34 cellular contexts compared by ENCODE assay signal in the genomic region with DNA sequence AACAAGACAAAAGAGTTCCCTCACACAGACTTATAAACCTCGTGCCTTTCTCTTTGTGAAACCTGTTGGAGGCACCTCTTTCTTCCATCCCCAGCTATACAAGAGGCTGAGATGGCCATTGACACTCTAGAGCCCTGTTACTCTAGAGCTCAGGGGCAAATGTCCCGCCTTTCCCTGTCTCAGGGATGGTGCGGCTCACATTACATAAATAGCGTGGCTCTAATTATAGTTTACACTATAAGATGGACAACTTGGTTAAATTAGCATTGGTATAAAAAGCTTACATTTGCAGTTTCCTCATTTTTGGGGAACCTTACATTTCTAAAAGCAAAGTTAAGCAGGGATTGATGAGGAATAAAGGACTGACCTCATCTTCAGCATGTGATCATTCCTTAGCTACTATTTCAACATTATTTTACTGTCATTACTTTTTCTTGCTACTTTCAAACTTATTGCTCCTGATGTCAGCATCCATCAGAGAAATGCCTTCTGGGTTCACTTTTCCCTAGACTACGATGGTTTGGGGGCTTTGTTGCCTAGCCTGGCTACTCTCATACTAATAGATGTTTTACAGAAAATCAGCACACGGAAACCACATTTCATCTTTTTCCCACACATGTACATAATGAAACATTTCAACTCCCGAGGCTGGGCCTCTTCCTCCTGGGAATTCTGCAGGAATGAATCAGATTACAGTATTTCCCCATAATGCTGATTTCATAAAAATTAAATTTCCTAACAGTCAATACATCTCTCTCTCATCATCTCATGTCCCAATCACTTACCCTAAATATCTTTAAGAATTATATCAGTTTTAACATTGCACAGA. TPM values are rescaled to one million over a fixed set of nuclear protein-coding genes. Genes with fewer than 3 reads are reported as not detected.
DNase-seq lines count a peak whose midpoint lies in the region; ATAC-seq, FAIRE-seq and TF ChIP-seq lines count a peak whose summit lies in the region.
"Had no signal": no experiment of that assay in that cellular context is flagged by ENCODE, and none has a peak within 500 bp of the region (broad histone marks: within the 10 kb centered on the region; RNA-seq: fewer than 3 reads in every experiment).

No MANE protein-coding gene starts in this region.

- CTCF ChIA-PET in activated CD4-positive, alpha-beta T cell treated with anti-CD3 and anti-CD28 coated beads, Interleukin-2, amount 10 ng/mL, durations not matched to agents 7 days and 5 days (lab: Charles Lee) = no interaction called here

- no peaks in the 10 kb centered on the region for H3K4me1 Mint-ChIP-seq in activated CD4-positive, alpha-beta T cell treated with anti-CD3 and anti-CD28 coated beads, Interleukin-2, amount 10 ng/mL, durations not matched to agents 24 days and 14 days
- H3K4me1 Mint-ChIP-seq in activated CD4-positive, alpha-beta T cell treated with anti-CD3 and anti-CD28 coated beads, Interleukin-2, amount 10 ng/mL, durations not matched to agents 7 days and 5 days = no peaks in the 10 kb centered on the region
- H3K4me1 Mint-ChIP-seq in type B pancreatic cell (ENCODE audit: unreplicated experiment) = peaks cover 25% of the 10 kb centered on the region
- H3K4me1 Mint-ChIP-seq: activated B cell treated with CpG ODN at 0.5 μM for 24 hours, B cell, immature natural killer cell had no signal

- POLR2A ChIA-PET in activated CD4-positive, alpha-beta T cell treated with anti-CD3 and anti-CD28 coated beads, Interleukin-2, amount 10 ng/mL, durations not matched to agents 7 days and 5 days (lab: Charles Lee) = no interaction called here

- no peak for TF ChIP-seq POLR2A in transverse colon (IDR thresholded peaks at IDR 0.05)

- no peaks in the 10 kb centered on the region for H3K9me3 ChIP-seq in RWPE2 (ENCODE audit: severe bottlenecking)
- H3K9me3 ChIP-seq in transverse colon = no peaks in the 10 kb centered on the region
- H3K9me3 ChIP-seq: thoracic aorta had no signal

- no peak for TF ChIP-seq EP300 in transverse colon (IDR thresholded peaks at IDR 0.05; ENCODE audit: low read depth)

- H3K4me1 ChIP-seq in RWPE2 (ENCODE audit: insufficient read depth, poor library complexity, severe bottlenecking) = no peaks in the 10 kb centered on the region
- peaks cover 0 to 18% (median 3%) of the 10 kb centered on the region in 4 donors for H3K4me1 ChIP-seq in transverse colon

- H3K27ac ChIP-seq in RWPE2 (ENCODE audit: poor library complexity, severe bottlenecking) (no peak overlapping the region), transverse colon (no peak overlapping the region)
- H3K27ac ChIP-seq: HL-60, thoracic aorta had no signal

- H3K9me3 Mint-ChIP-seq in activated CD4-positive, alpha-beta T cell treated with anti-CD3 and anti-CD28 coated beads, Interleukin-2, amount 10 ng/mL, durations not matched to agents 24 days and 14 days = no peaks in the 10 kb centered on the region
- H3K9me3 Mint-ChIP-seq in activated CD4-positive, alpha-beta T cell treated with anti-CD3 and anti-CD28 coated beads, Interleukin-2, amount 10 ng/mL, durations not matched to agents 7 days and 5 days = peaks cover 3% of the 10 kb centered on the region
- peaks cover 3% of the 10 kb centered on the region for H3K9me3 Mint-ChIP-seq in type B pancreatic cell
- H3K9me3 Mint-ChIP-seq: activated T-helper 1 cell treated with anti-CD3 and anti-CD28 coated beads, Interleukin-12 subunit alpha, Interleukin-12 subunit beta, Interleukin-2, Interleukin-4 antibody, amounts not matched to agents 30 ng/mL and 10 ng/mL and 1 ng/mL, durations not matched to agents 14 hours and 24 hours and 36 hours; CD8-positive, alpha-beta T cell; effector memory CD8-positive, alpha-beta T cell; immature natural killer cell had no signal

- H3K27ac Mint-ChIP-seq in activated CD4-positive, alpha-beta T cell treated with anti-CD3 and anti-CD28 coated beads, Interleukin-2, amount 10 ng/mL, durations not matched to agents 24 days and 14 days = no peak overlapping the region
- H3K27ac Mint-ChIP-seq in activated CD4-positive, alpha-beta T cell treated with anti-CD3 and anti-CD28 coated beads, Interleukin-2, amount 10 ng/mL, durations not matched to agents 7 days and 5 days = no peak overlapping the region
- H3K27ac Mint-ChIP-seq in type B pancreatic cell = peak overlapping the region; percentile 34
- H3K27ac Mint-ChIP-seq: activated B cell treated with CpG ODN at 0.5 μM for 24 hours; activated naive CD4-positive, alpha-beta T cell treated with anti-CD3 and anti-CD28 coated beads for 36 hours; activated T-helper 1 cell treated with anti-CD3 and anti-CD28 coated beads, Interleukin-12 subunit alpha, Interleukin-12 subunit beta, Interleukin-2, Interleukin-4 antibody, amounts not matched to agents 30 ng/mL and 10 ng/mL and 1 ng/mL, durations not matched to agents 14 hours and 24 hours and 36 hours; B cell; CD8-positive, alpha-beta T cell; effector memory CD8-positive, alpha-beta T cell; immature natural killer cell; progenitor cell of endocrine pancreas had no signal

- ATAC-seq in RWPE2 (ENCODE audit: low read depth) = peak; percentile 10; the same call in 1 of the 3 replicates
- no peak for ATAC-seq in HG03457 (IDR thresholded peaks at IDR 0.05; ENCODE audit: unreplicated experiment)
- ATAC-seq: CD8-positive, alpha-beta T cell; effector memory CD8-positive, alpha-beta T cell; HCT116; HepG2; left lobe of liver; sciatic nerve had no signal

- H3K27me3 Mint-ChIP-seq in activated CD4-positive, alpha-beta T cell treated with anti-CD3 and anti-CD28 coated beads, Interleukin-2, amount 10 ng/mL, durations not matched to agents 24 days and 14 days = peaks cover 4% of the 10 kb centered on the region
- no peaks in the 10 kb centered on the region for H3K27me3 Mint-ChIP-seq in activated CD4-positive, alpha-beta T cell treated with anti-CD3 and anti-CD28 coated beads, Interleukin-2, amount 10 ng/mL, durations not matched to agents 7 days and 5 days
- H3K27me3 Mint-ChIP-seq in type B pancreatic cell = no peaks in the 10 kb centered on the region
- H3K27me3 Mint-ChIP-seq: activated B cell treated with CpG ODN at 0.5 μM for 24 hours; B cell; effector memory CD8-positive, alpha-beta T cell; progenitor cell of endocrine pancreas had no signal

- in situ Hi-C loops in transverse colon (cut with MboI; ENCODE audit: low pct_ligation_motif_present in 1 of 4, low pct_unique_long_range_greater_than_20kb in 1 of 4, low sequenced_read_pairs in 3 of 4) = no loop called here

- no peak for TF ChIP-seq CTCF in RWPE2 (IDR thresholded peaks at IDR 0.05; ENCODE audit: poor library complexity, severe bottlenecking)
- TF ChIP-seq CTCF in fibroblast of the aortic adventitia (IDR thresholded peaks at IDR 0.05; ENCODE audit: insufficient read depth, low read length) = no peak
- no peak for TF ChIP-seq CTCF in type B pancreatic cell (conservative IDR thresholded peaks at IDR 0.05)
- no peak for TF ChIP-seq CTCF in transverse colon (IDR thresholded peaks at IDR 0.05)

- H3K36me3 ChIP-seq in RWPE2 (ENCODE audit: low read depth) (no peaks in the 10 kb centered on the region), transverse colon (no peaks in the 10 kb centered on the region)
- H3K36me3 ChIP-seq: thoracic aorta had no signal

- no peaks in the 10 kb centered on the region for H3K36me3 Mint-ChIP-seq in activated CD4-positive, alpha-beta T cell treated with anti-CD3 and anti-CD28 coated beads, Interleukin-2, amount 10 ng/mL, durations not matched to agents 24 days and 14 days (ENCODE audit: low read depth)
- no peaks in the 10 kb centered on the region for H3K36me3 Mint-ChIP-seq in activated CD4-positive, alpha-beta T cell treated with anti-CD3 and anti-CD28 coated beads, Interleukin-2, amount 10 ng/mL, durations not matched to agents 7 days and 5 days (ENCODE audit: low read depth)
- H3K36me3 Mint-ChIP-seq in type B pancreatic cell = no peaks in the 10 kb centered on the region
- H3K36me3 Mint-ChIP-seq: CD8-positive, alpha-beta T cell; immature natural killer cell had no signal

- DNase-seq in activated CD4-positive, alpha-beta T cell treated with anti-CD3 and anti-CD28 coated beads, Interleukin-2, amount 10 ng/mL, durations not matched to agents 24 days and 14 days = peak; percentile 39
- DNase-seq in activated CD4-positive, alpha-beta T cell treated with anti-CD3 and anti-CD28 coated beads, Interleukin-2, amount 10 ng/mL, durations not matched to agents 7 days and 5 days = no peak
- DNase-seq in RWPE2 (ENCODE audit: low spot score) (no peak), fibroblast of the aortic adventitia (ENCODE audit: low read depth) (peak; percentile 62), type B pancreatic cell (ENCODE audit: extremely low spot score, unreplicated experiment) (no peak), urothelium cell line (ENCODE audit: low spot score) (no peak), transverse colon (no peak)
- DNase-seq: activated B cell treated with CpG ODN at 0.5 μM for 24 hours; activated CD4-positive, alpha-beta T cell treated with anti-CD3 and anti-CD28 coated beads, Interleukin-2, amount 50 U/mL, for 48 hours; activated naive CD4-positive, alpha-beta T cell treated with anti-CD3 and anti-CD28 coated beads for 36 hours; amniotic stem cell; CD8-positive, alpha-beta T cell; effector memory CD8-positive, alpha-beta T cell; hypothalamus; immature natural killer cell; Kasumi-1; NCI-H2171; NCI-H524; SHP77 treated with DMSO at 0.1 percent for 48 hours; stimulated activated CD4-positive, alpha-beta T cell treated with anti-CD3 and anti-CD28 coated beads, Interleukin-15, amount 100 ng/mL, for 24 hours; stimulated activated naive CD4-positive, alpha-beta T cell; SW 1271 had no signal

- no peaks in the 10 kb centered on the region for H3K27me3 ChIP-seq in RWPE2 (ENCODE audit: insufficient read depth, poor library complexity, severe bottlenecking)
- no peaks in the 10 kb centered on the region for H3K27me3 ChIP-seq in transverse colon

- H3K4me3 ChIP-seq in RWPE2 (ENCODE audit: severe bottlenecking) = no peak overlapping the region
- no peak overlapping the region for H3K4me3 ChIP-seq in fibroblast of the aortic adventitia (ENCODE audit: low read depth, low read length)
- H3K4me3 ChIP-seq in transverse colon = no peak overlapping the region
- H3K4me3 ChIP-seq: thoracic aorta had no signal

- 80 to 85% methylated on average over 5 to 7 of the region's 7 CpGs for WGBS in transverse colon (ENCODE audit: low coverage in 1 of 2), 2 donors

- no peak for FAIRE-seq in urothelium cell line (lab: Jason Lieb, UNC)
- FAIRE-seq: bronchial epithelial cell, colon, HepG2 had no signal

- intact Hi-C loops in activated CD4-positive, alpha-beta T cell treated with anti-CD3 and anti-CD28 coated beads, Interleukin-2, amount 10 ng/mL, durations not matched to agents 24 days and 14 days (cut with micrococcal nuclease) = no loop called here
- intact Hi-C loops in transverse colon (cut with DNase I; ENCODE audit: low total_unique reads) = no loop called here

- no peak overlapping the region for H3K4me3 Mint-ChIP-seq in activated CD4-positive, alpha-beta T cell treated with anti-CD3 and anti-CD28 coated beads, Interleukin-2, amount 10 ng/mL, durations not matched to agents 24 days and 14 days
- no peak overlapping the region for H3K4me3 Mint-ChIP-seq in activated CD4-positive, alpha-beta T cell treated with anti-CD3 and anti-CD28 coated beads, Interleukin-2, amount 10 ng/mL, durations not matched to agents 7 days and 5 days
- H3K4me3 Mint-ChIP-seq in type B pancreatic cell = peak overlapping the region; percentile 4
- H3K4me3 Mint-ChIP-seq: activated B cell treated with CpG ODN at 0.5 μM for 24 hours; activated naive CD4-positive, alpha-beta T cell treated with anti-CD3 and anti-CD28 coated beads for 36 hours; activated T-helper 1 cell treated with anti-CD3 and anti-CD28 coated beads, Interleukin-12 subunit alpha, Interleukin-12 subunit beta, Interleukin-2, Interleukin-4 antibody, amounts not matched to agents 30 ng/mL and 10 ng/mL and 1 ng/mL, durations not matched to agents 14 hours and 24 hours and 36 hours; B cell; CD8-positive, alpha-beta T cell; effector memory CD8-positive, alpha-beta T cell; immature natural killer cell had no signal

RNA-seq across cellular contexts. Expression of gene FTCDNL1, which starts 40.4 kb away (rescaled TPM):
- 2.0 and 2.1 TPM in 2 replicates for total RNA-seq in activated CD4-positive, alpha-beta T cell treated with anti-CD3 and anti-CD28 coated beads, Interleukin-2, amount 10 ng/mL, durations not matched to agents 24 days and 14 days
- 1 to 10 TPM; 2.3 to 2.4 TPM for total RNA-seq in activated CD4-positive, alpha-beta T cell treated with anti-CD3 and anti-CD28 coated beads, Interleukin-2, amount 10 ng/mL, durations not matched to agents 7 days and 5 days
- total RNA-seq in fibroblast of the aortic adventitia (ENCODE audit: low replicate concordance) = 1.5 TPM in 1 of 2 replicates, not detected in the other
- 0.95 and 1.3 TPM in 2 replicates for total RNA-seq in type B pancreatic cell (ENCODE audit: low replicate concordance)
- 1 to 10 TPM in 2 of 4 donors, not detected in 2; 1.8 to 2.7 TPM for total RNA-seq in transverse colon

Comparison
In these comparisons a context has a peak if more than half of its experiments do, and no peak if none do; other contexts are left out.
1. DNase-seq: peak in activated CD4-positive, alpha-beta T cell treated with anti-CD3 and anti-CD28 coated beads, Interleukin-2, amount 10 ng/mL, durations not matched to agents 24 days and 14 days (single experiment) and fibroblast of the aortic adventitia (single experiment); none in activated CD4-positive, alpha-beta T cell treated with anti-CD3 and anti-CD28 coated beads, Interleukin-2, amount 10 ng/mL, durations not matched to agents 7 days and 5 days (single experiment), RWPE2 (single experiment), type B pancreatic cell (single experiment), urothelium cell line (single experiment) and transverse colon (single experiment).